21 cellular contexts compared by ENCODE assay signal in the genomic region with DNA sequence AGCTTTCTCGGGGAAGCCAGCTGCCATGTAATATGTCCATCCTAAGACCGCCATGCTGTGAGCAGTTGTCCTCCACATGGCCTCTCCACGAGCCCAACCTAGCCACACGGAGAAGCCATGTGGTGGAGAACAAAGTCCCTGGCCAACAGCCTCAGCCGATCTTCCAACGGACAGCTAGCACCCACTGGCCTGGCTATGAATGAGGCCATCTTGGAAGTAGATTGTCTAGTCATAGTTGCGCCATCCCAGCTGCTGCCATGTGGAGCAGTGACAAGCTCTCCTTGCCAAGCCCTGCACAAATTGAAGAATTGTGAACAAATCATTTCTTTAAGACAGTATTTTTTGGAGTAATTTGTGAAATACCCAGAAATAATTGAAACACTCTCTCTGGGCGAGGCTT. TPM values are rescaled to one million over a fixed set of nuclear protein-coding genes. Genes with fewer than 3 reads are reported as not detected.
DNase-seq lines count a peak whose midpoint lies in the region; ATAC-seq, FAIRE-seq and TF ChIP-seq lines count a peak whose summit lies in the region.
"Had no signal": no experiment of that assay in that cellular context is flagged by ENCODE, and none has a peak within 500 bp of the region (broad histone marks: within the 10 kb centered on the region; RNA-seq: fewer than 3 reads in every experiment).

No MANE protein-coding gene starts in this region.

- POLR2A ChIA-PET in HepG2 (lab: Yijun Ruan, JAX): no interaction called here

- no peaks in the 10 kb centered on the region for H4K20me1 ChIP-seq in HepG2 (ENCODE audit: insufficient read depth, low read length)

- BruUV-seq in HepG2 (replicated peaks; lab: Mats Ljungman, UMichigan): no TSS peak

- no peaks in the 10 kb centered on the region for H3K9me3 ChIP-seq in HepG2 (ENCODE audit: low read length)
- no peaks in the 10 kb centered on the region for H3K9me3 ChIP-seq in right lobe of liver
- no peaks in the 10 kb centered on the region for H3K9me3 ChIP-seq in endodermal cell (ENCODE audit: control insufficient read depth, low read length)
- no peaks in the 10 kb centered on the region for H3K9me3 ChIP-seq in left ventricle myocardium inferior (replicated peaks)
- H3K9me3 ChIP-seq in BE2C: no peaks in the 10 kb centered on the region
- H3K9me3 ChIP-seq: SJSA1 had no signal

- no peaks in the 10 kb centered on the region for H3K4me1 Mint-ChIP-seq in endodermal cell
- H3K4me1 Mint-ChIP-seq: CD4-positive, CD25-positive, alpha-beta regulatory T cell had no signal

- no peaks in the 10 kb centered on the region for H3K36me3 ChIP-seq in HepG2 (replicated peaks in 1 of 2; ENCODE audit: control insufficient read depth in 1 of 2, insufficient read depth in 2 of 2, low read length in 2 of 2)
- H3K36me3 ChIP-seq in right lobe of liver: no peaks in the 10 kb centered on the region
- H3K36me3 ChIP-seq in endodermal cell (ENCODE audit: control insufficient read depth, insufficient read depth, low read length): no peaks in the 10 kb centered on the region
- H3K36me3 ChIP-seq in left ventricle myocardium inferior: no peaks in the 10 kb centered on the region
- H3K36me3 ChIP-seq in BE2C: no peaks in the 10 kb centered on the region
- H3K36me3 ChIP-seq: SJSA1 had no signal

- TF ChIP-seq POLR2A in HepG2 (IDR thresholded peaks at IDR 0.05; ENCODE audit: insufficient read depth in 1 of 2, low read depth in 2 of 2, low read length in 2 of 2): no peak
- TF ChIP-seq POLR2A in right lobe of liver (IDR thresholded peaks at IDR 0.05): no peak

- H3K27ac Mint-ChIP-seq in endodermal cell: no peak overlapping the region
- H3K27ac Mint-ChIP-seq: CD4-positive, CD25-positive, alpha-beta regulatory T cell had no signal

- no peaks in the 10 kb centered on the region for H3K79me2 ChIP-seq in HepG2 (ENCODE audit: insufficient read depth, low read length)

- H3K27me3 ChIP-seq in HepG2 (ENCODE audit: control insufficient read depth in 1 of 2, insufficient read depth in 2 of 2, low read length in 2 of 2) (peaks cover 0 to 3% of the 10 kb centered on the region in 2 experiments; a peak in 2 of 5 replicates), right lobe of liver (no peaks in the 10 kb centered on the region), endodermal cell (ENCODE audit: control insufficient read depth, insufficient read depth, low read length, poor library complexity, severe bottlenecking) (peaks cover 34% of the 10 kb centered on the region), left ventricle myocardium inferior (ENCODE audit: low read depth) (no peaks in the 10 kb centered on the region), BE2C (peaks cover 2% of the 10 kb centered on the region)
- H3K27me3 ChIP-seq: SJSA1 had no signal

- ATAC-seq in HepG2 (no peak), right lobe of liver (no peak), HG03439 (IDR thresholded peaks at IDR 0.05; ENCODE audit: unreplicated experiment) (no peak)
- ATAC-seq: GM12878, Panc1 had no signal

- in situ Hi-C loops in HepG2 (cut with HindIII; ENCODE audit: extremely low pct_ligation_motif_present, low pct_unique_long_range_greater_than_20kb): no loop called here

- TF ChIP-seq RAD21 in HepG2 (CRISPR knock-in tag; IDR thresholded peaks at IDR 0.05): no peak

- no peak overlapping the region for H3K4me2 ChIP-seq in HepG2 (ENCODE audit: low read depth, low read length)

- H3K9ac ChIP-seq in HepG2 (ENCODE audit: insufficient read depth, low read depth, low read length) (no peak overlapping the region), endodermal cell (ENCODE audit: extremely low read depth, low read length, poor library complexity, severe bottlenecking) (no peak overlapping the region)
- H3K9ac ChIP-seq: GM23248 had no signal

- H3K4me3 ChIP-seq in HepG2 (replicated peaks in 1 of 3; ENCODE audit: insufficient read depth in 1 of 3, low read depth in 2 of 3, low read length in 3 of 3) (no peak overlapping the region), right lobe of liver (no peak overlapping the region), endodermal cell (ENCODE audit: low read length) (no peak overlapping the region), left ventricle myocardium inferior (no peak overlapping the region), BE2C (ENCODE audit: low read depth, low read length) (no peak overlapping the region)
- H3K4me3 ChIP-seq: GM12878, SJSA1 had no signal

- CTCF ChIA-PET in HepG2 (lab: Yijun Ruan, JAX; ENCODE audit: low intra/inter-chr PET ratio, low total read pairs): no interaction called here

- H2AFZ ChIP-seq in HepG2 (ENCODE audit: low read length): no peak overlapping the region
- H2AFZ ChIP-seq: GM23248 had no signal

- H3K4me3 Mint-ChIP-seq in endodermal cell: no peak overlapping the region
- H3K4me3 Mint-ChIP-seq: CD4-positive, CD25-positive, alpha-beta regulatory T cell had no signal

- no peak for FAIRE-seq in HepG2 (lab: Jason Lieb, UNC)
- FAIRE-seq: A204.1, GM12878 had no signal

- no peaks in the 10 kb centered on the region for H3K9me3 Mint-ChIP-seq in endodermal cell

- intact Hi-C loops in HepG2 (cut with micrococcal nuclease; ENCODE audit: unreplicated experiment) (no loop called here), right lobe of liver (cut with DNase I) (no loop called here), left ventricle myocardium inferior (cut with micrococcal nuclease) (no loop called here)

- no peak for DNase-seq in HepG2 (ENCODE audit: low spot score)
- no peak for DNase-seq in right lobe of liver
- DNase-seq in endodermal cell: peak; percentile 38
- DNase-seq in left ventricle myocardium inferior: peak; percentile 58
- DNase-seq in BE2C: no peak
- no peak for DNase-seq in activated T-cell treated with anti-CD3 and anti-CD28 coated beads, Interleukin-2, amount 50 U/mL, for 1 hour
- DNase-seq: CD4-positive, CD25-positive, alpha-beta regulatory T cell; DMS79 treated with DMSO at 0.1 percent for 48 hours; GM23248; MM.1S; NCI-H1092; NCI-H1436 treated with DMSO at 0.1 percent for 48 hours; NCI-H1930; NCI-H2227 treated with DMSO at 0.1 percent for 48 hours; NCI-H510A had no signal

- no peak overlapping the region for H3K27ac ChIP-seq in HepG2 (ENCODE audit: extremely low read length, insufficient read depth, low read length)
- H3K27ac ChIP-seq in right lobe of liver: no peak overlapping the region
- no peak overlapping the region for H3K27ac ChIP-seq in endodermal cell (ENCODE audit: low read depth, low read length)
- H3K27ac ChIP-seq in left ventricle myocardium inferior (replicated peaks): peak overlapping the region; percentile 65

- TF ChIP-seq CTCF in HepG2 (CRISPR knock-in tag; IDR thresholded peaks at IDR 0.05): no peak
- TF ChIP-seq CTCF in right lobe of liver (IDR thresholded peaks at IDR 0.05): no peak
- TF ChIP-seq CTCF in endodermal cell (conservative IDR thresholded peaks at IDR 0.05): no peak
- no peak for TF ChIP-seq CTCF in left ventricle myocardium inferior (IDR thresholded peaks at IDR 0.05; ENCODE audit: borderline replicate concordance)
- no peak for TF ChIP-seq CTCF in BE2C (IDR thresholded peaks at IDR 0.05; ENCODE audit: low read depth, low read length)

- 32% methylated on average over 5 of the region's 8 CpGs for WGBS in HepG2 (ENCODE audit: low lambda C conversion rate)
- 88% methylated on average over 2 of the region's 8 CpGs for WGBS in right lobe of liver (ENCODE audit: insufficient coverage, low coverage, low lambda C conversion rate, missing lambda C conversion rate)
- WGBS in endodermal cell (ENCODE audit: insufficient coverage in 1 of 2, insufficient read length in 1 of 2), 2 experiments: 95 to 97% methylated on average over 7 to 8 of the region's 8 CpGs

- H3K4me1 ChIP-seq in HepG2 (ENCODE audit: insufficient read depth, low read length) (no peaks in the 10 kb centered on the region), right lobe of liver (no peaks in the 10 kb centered on the region), endodermal cell (ENCODE audit: control insufficient read depth, insufficient read depth, low read length) (no peaks in the 10 kb centered on the region), left ventricle myocardium inferior (peaks cover 29% of the 10 kb centered on the region), BE2C (no peaks in the 10 kb centered on the region)

- H3K27me3 Mint-ChIP-seq in endodermal cell (ENCODE audit: insufficient read depth): peaks cover 48% of the 10 kb centered on the region

- TF ChIP-seq EP300 in HepG2 (IDR thresholded peaks at IDR 0.05; ENCODE audit: low read depth in 2 of 2, low read length in 2 of 2): no peak
- TF ChIP-seq EP300 in HepG2 (CRISPR knock-in tag; IDR thresholded peaks at IDR 0.05; ENCODE audit: borderline replicate concordance): no peak

- H3K36me3 Mint-ChIP-seq in endodermal cell (ENCODE audit: low read depth): no peaks in the 10 kb centered on the region
- H3K36me3 Mint-ChIP-seq: CD4-positive, CD25-positive, alpha-beta regulatory T cell had no signal

RNA-seq across cellular contexts. Expression of a gene that starts 49.3 kb away (rescaled TPM):
- total RNA-seq in HepG2 (2016; rRNA removed; fragmentation: Illumina TruSeq; extraction: Trizol) (0.07 and 0.11 TPM in 2 replicates), right lobe of liver (under 1 TPM in 4 of 6 experiments, not detected in 2; 0.22 to 0.31 (median 0.23) TPM), endodermal cell (10 to 100 TPM; 17.5 to 30.8 TPM), left ventricle myocardium inferior (0.80 TPM)
- 0.35 TPM in 1 of 2 replicates, not detected in the other for total RNA-seq in HepG2 (2016; cell fraction: cytosol; rRNA removed; fragmentation: Illumina TruSeq; extraction: Trizol; ENCODE audit: low read depth)
- total RNA-seq in HepG2 (2016; cell fraction: insoluble cytoplasmic fraction; rRNA removed; fragmentation: Illumina TruSeq; extraction: Trizol): 0.11 and 0.12 TPM in 2 replicates
- total RNA-seq in HepG2 (2016; cell fraction: membrane; rRNA removed; fragmentation: Illumina TruSeq; extraction: Trizol): 0.22 TPM in 1 of 2 replicates, not detected in the other
- not detected in 2 replicates for total RNA-seq in HepG2 (2016; cell fraction: nucleus; rRNA removed; fragmentation: Illumina TruSeq; extraction: Trizol)
- polyA plus RNA-seq in HepG2 (2011; rRNA removed): 0.04 and 0.05 TPM in 2 replicates
- 0.08 TPM in 1 of 2 replicates, not detected in the other for polyA plus RNA-seq in HepG2 (2011; cell fraction: cytosol; rRNA removed)
- polyA plus RNA-seq in HepG2 (2011; cell fraction: nucleus; rRNA removed): 0.06 TPM in 1 of 2 replicates, not detected in the other
- polyA plus RNA-seq in HepG2 (2012): 0.11 and 0.12 TPM in 2 replicates
- not detected in 2 replicates for polyA plus RNA-seq in HepG2 (2016; cell fraction: cytosol; fragmentation: Illumina TruSeq; extraction: Trizol; ENCODE audit: low read depth)
- 0.09 TPM in 1 of 2 replicates, not detected in the other for polyA plus RNA-seq in HepG2 (2016; cell fraction: insoluble cytoplasmic fraction; fragmentation: Illumina TruSeq; extraction: Trizol; ENCODE audit: low read depth)
- polyA plus RNA-seq in HepG2 (2016; cell fraction: membrane; fragmentation: Illumina TruSeq; extraction: Trizol; ENCODE audit: low read depth): not detected in 2 replicates
- polyA plus RNA-seq in HepG2 (2016; cell fraction: nucleus; fragmentation: Illumina TruSeq; extraction: Trizol; ENCODE audit: insufficient read depth, low read depth): 0.79 TPM in 1 of 2 replicates, not detected in the other
- polyA minus RNA-seq in HepG2 (2011; rRNA and poly(A)+ RNA removed; ENCODE audit: low replicate concordance): not detected in 2 replicates
- not detected in 2 replicates for polyA minus RNA-seq in HepG2 (2011; cell fraction: cytosol; rRNA and poly(A)+ RNA removed)
- polyA minus RNA-seq in HepG2 (2011; cell fraction: nucleus; rRNA and poly(A)+ RNA removed): not detected in 2 replicates
- polyA plus RNA-seq in endodermal cell (2013, experiment 1 of 2): 16.9 TPM
- polyA plus RNA-seq in endodermal cell (2013, experiment 2 of 2): 12.0 TPM
- polyA plus RNA-seq in BE2C (2012; ENCODE audit: insufficient read depth, insufficient read length, low read depth): 0.31 TPM
- total RNA-seq: LHCN-M2 had no signal

Comparison
In these comparisons a context has a peak if more than half of its experiments do, and no peak if none do; other contexts are left out.
1. DNase-seq: peak in endodermal cell (single experiment) and left ventricle myocardium inferior (single experiment); none in HepG2 (single experiment), right lobe of liver (0 of 3), BE2C (single experiment) and activated T-cell treated with anti-CD3 and anti-CD28 coated beads, Interleukin-2, amount 50 U/mL, for 1 hour (single experiment).
2. RNA of a gene that starts 49.3 kb away (total RNA-seq): 17.5 to 30.8 TPM in endodermal cell; 0.80 TPM in left ventricle myocardium inferior (single experiment), 0.22 to 0.31 TPM in right lobe of liver and 0.07 to 0.35 TPM in HepG2; every median in the first group is over 10 times any median in the second.